Comparison of ENCODE assay signal across 16 cellular contexts in the genomic region with DNA sequence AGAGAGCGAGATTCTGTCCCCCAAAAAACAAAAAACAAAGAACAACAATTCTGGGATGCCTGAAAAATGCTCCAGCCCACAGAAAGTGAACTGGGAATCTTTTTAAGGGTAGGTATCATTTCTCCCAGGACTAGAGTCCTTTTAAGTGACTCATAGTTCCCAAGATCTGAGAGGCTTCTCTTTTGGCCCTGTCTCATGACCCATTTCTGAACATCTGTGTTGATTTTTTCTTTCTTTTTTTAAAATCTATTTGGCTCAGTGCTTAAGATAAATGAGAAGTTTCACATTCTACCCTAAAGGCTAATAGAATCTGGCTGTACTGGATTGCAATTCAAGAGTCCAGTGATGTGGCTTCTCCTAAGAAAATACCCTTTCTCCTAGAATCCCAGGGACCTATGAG.
A peak's percentile ranks its signal among the peaks of the same experiment; 100 is the strongest.
DNase-seq lines count a peak whose midpoint lies in the region; ATAC-seq and TF ChIP-seq lines count a peak whose summit lies in the region.
"Had no signal": no experiment of that assay in that cellular context is flagged by ENCODE, and none has a peak within 500 bp of the region (broad histone marks: within the 10 kb centered on the region; RNA-seq: fewer than 3 reads in every experiment).

No MANE protein-coding gene starts in this region.

- no peak overlapping the region for H3K4me3 Mint-ChIP-seq in progenitor cell of endocrine pancreas (ENCODE audit: low read depth)
- H3K4me3 Mint-ChIP-seq: activated CD4-positive, alpha-beta T cell treated with anti-CD3 and anti-CD28 coated beads, Interleukin-2, amount 10 ng/mL, durations not matched to agents 24 days and 14 days had no signal

- TF ChIP-seq CTCF in AG04449 (IDR thresholded peaks at IDR 0.05; ENCODE audit: insufficient read depth, low read length, missing control alignments) (no peak), left lung (IDR thresholded peaks at IDR 0.05) (no peak), progenitor cell of endocrine pancreas (IDR thresholded peaks at IDR 0.05; ENCODE audit: unreplicated experiment) (no peak)

- H3K4me1 ChIP-seq in left lung: no peaks in the 10 kb centered on the region

- H3K27me3 ChIP-seq in left lung: no peaks in the 10 kb centered on the region
- H3K27me3 ChIP-seq: SJSA1 had no signal

- H3K9me3 Mint-ChIP-seq in progenitor cell of endocrine pancreas (ENCODE audit: low read depth): no peaks in the 10 kb centered on the region
- H3K9me3 Mint-ChIP-seq: activated CD4-positive, alpha-beta T cell treated with anti-CD3 and anti-CD28 coated beads, Interleukin-2, amount 10 ng/mL, durations not matched to agents 24 days and 14 days had no signal

- CTCF ChIA-PET in AG04449 (lab: Yijun Ruan, JAX): no interaction called here

- no peak overlapping the region for H3K27ac ChIP-seq in left lung
- H3K27ac ChIP-seq: SJSA1 had no signal

- DNase-seq in AG04449 (ENCODE audit: low read depth, low spot score) (peak; percentile 12), HCEC 1CT (peak; percentile 63), epidermal melanocyte (ENCODE audit: insufficient read length, low spot score) (peak; percentile 29), left lung (no peak), LoVo (ENCODE audit: low spot score) (no peak), progenitor cell of endocrine pancreas (ENCODE audit: low spot score, unreplicated experiment) (no peak), HT-29 (ENCODE audit: low spot score) (no peak)
- DNase-seq: activated CD4-positive, alpha-beta T cell treated with anti-CD3 and anti-CD28 coated beads, Interleukin-2, amount 10 ng/mL, durations not matched to agents 24 days and 14 days; activated naive CD4-positive, alpha-beta T cell treated with anti-CD3 and anti-CD28 coated beads, Interleukin-2, amount 50 U/mL, for 16 hours; activated T-cell treated with anti-CD3 and anti-CD28 coated beads for 4 hours; effector CD8-positive, alpha-beta T cell; NCI-H446; stimulated activated naive CD4-positive, alpha-beta T cell had no signal

- H3K36me3 Mint-ChIP-seq in progenitor cell of endocrine pancreas (ENCODE audit: insufficient read depth): no peaks in the 10 kb centered on the region

- peaks cover 9% of the 10 kb centered on the region for H3K27me3 Mint-ChIP-seq in progenitor cell of endocrine pancreas

- no peaks in the 10 kb centered on the region for H3K4me1 Mint-ChIP-seq in progenitor cell of endocrine pancreas (ENCODE audit: low read depth)
- H3K4me1 Mint-ChIP-seq: activated CD4-positive, alpha-beta T cell treated with anti-CD3 and anti-CD28 coated beads, Interleukin-2, amount 10 ng/mL, durations not matched to agents 24 days and 14 days had no signal

- no peak overlapping the region for H3K27ac Mint-ChIP-seq in progenitor cell of endocrine pancreas
- H3K27ac Mint-ChIP-seq: activated CD4-positive, alpha-beta T cell treated with anti-CD3 and anti-CD28 coated beads, Interleukin-2, amount 10 ng/mL, durations not matched to agents 24 days and 14 days had no signal

- no peaks in the 10 kb centered on the region for H3K9me3 ChIP-seq in left lung
- H3K9me3 ChIP-seq: SJSA1 had no signal

- intact Hi-C loops in left lung (cut with DNase I): no loop called here

- H3K36me3 ChIP-seq in left lung: no peaks in the 10 kb centered on the region
- H3K36me3 ChIP-seq: SJSA1 had no signal

- ATAC-seq in left lung (peak; percentile 41), HG03025 (IDR thresholded peaks at IDR 0.05; ENCODE audit: low FRiP score, unreplicated experiment) (no peak)

- no peak overlapping the region for H3K4me3 ChIP-seq in AG04449 (ENCODE audit: low read depth, low read length)
- H3K4me3 ChIP-seq in left lung: no peak overlapping the region
- H3K4me3 ChIP-seq: SJSA1, skin epidermis had no signal

- POLR2A ChIA-PET in AG04449 (lab: Yijun Ruan, JAX): no interaction called here

Comparison
In these comparisons a context has a peak if more than half of its experiments do, and no peak if none do; other contexts are left out.
1. DNase-seq: peak in AG04449 (single experiment), HCEC 1CT (single experiment) and epidermal melanocyte (single experiment); none in left lung (0 of 2), LoVo (single experiment), progenitor cell of endocrine pancreas (single experiment) and HT-29 (single experiment).